20 cellular contexts compared by ENCODE assay signal in the genomic region with DNA sequence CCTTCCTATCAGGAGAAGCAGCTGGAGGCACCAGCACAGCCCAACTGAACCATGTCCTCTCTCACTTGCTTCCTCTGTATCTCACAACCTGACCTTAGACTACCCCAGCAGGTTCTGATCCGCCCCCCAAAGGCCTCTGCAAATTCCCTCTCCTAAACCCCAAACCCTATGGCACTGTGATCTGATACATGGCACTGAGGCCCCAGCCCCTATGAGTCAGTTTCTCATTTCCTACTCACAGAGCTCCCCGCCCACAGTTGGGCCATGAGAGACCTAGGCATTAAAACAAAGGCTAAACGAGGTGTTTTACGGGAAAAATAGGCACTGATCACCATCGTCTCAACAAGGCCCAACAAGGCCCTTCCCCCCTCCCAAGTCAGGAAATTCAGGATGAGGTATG. TPM values are rescaled to one million over a fixed set of nuclear protein-coding genes. Genes with fewer than 3 reads are reported as not detected.
DNase-seq lines count a peak whose midpoint lies in the region; ATAC-seq, FAIRE-seq and TF ChIP-seq lines count a peak whose summit lies in the region.
"Had no signal": no experiment of that assay in that cellular context is flagged by ENCODE, and none has a peak within 500 bp of the region (broad histone marks: within the 10 kb centered on the region; RNA-seq: fewer than 3 reads in every experiment).

No MANE protein-coding gene starts in this region.

- H3K27ac ChIP-seq in astrocyte (ENCODE audit: low read depth, low read length), result no peak overlapping the region
- H3K27ac ChIP-seq in right lobe of liver, result no peak overlapping the region
- H3K27ac ChIP-seq in Peyer's patch, result no peak overlapping the region
- H3K27ac ChIP-seq: HL-60, thoracic aorta had no signal

- no peak overlapping the region for H2AFZ ChIP-seq in astrocyte (ENCODE audit: low read depth, low read length)

- CTCF ChIA-PET in activated B cell treated with CpG ODN at 0.5 μM for 24 hours (lab: Charles Lee), result no interaction called here

- H3K27ac Mint-ChIP-seq in T-helper 2 cell treated with Interferon-gamma antibody and Interleukin-4, amounts not matched to agents 5 μg/mL and 100 μg/mL, for 36 hours, result peak overlapping the region; percentile 15
- H3K27ac Mint-ChIP-seq in activated B cell treated with CpG ODN at 0.5 μM for 24 hours (peak overlapping the region; percentile 41), astrocyte (ENCODE audit: unreplicated experiment) (peak overlapping the region; percentile 12)
- H3K27ac Mint-ChIP-seq: nephron had no signal

- H3K4me3 ChIP-seq in astrocyte (ENCODE audit: insufficient read depth, low read depth, low read length), result no peak overlapping the region
- H3K4me3 ChIP-seq in right lobe of liver, result no peak overlapping the region
- no peak overlapping the region for H3K4me3 ChIP-seq in Peyer's patch
- H3K4me3 ChIP-seq: HAP-1, thoracic aorta had no signal

- no peaks in the 10 kb centered on the region for H4K20me1 ChIP-seq in astrocyte (ENCODE audit: insufficient read depth, low read length)

- no peaks in the 10 kb centered on the region for H3K9me3 Mint-ChIP-seq in T-helper 2 cell treated with Interferon-gamma antibody and Interleukin-4, amounts not matched to agents 5 μg/mL and 100 μg/mL, for 36 hours
- H3K9me3 Mint-ChIP-seq in activated B cell treated with CpG ODN at 0.5 μM for 24 hours, result no peaks in the 10 kb centered on the region
- no peaks in the 10 kb centered on the region for H3K9me3 Mint-ChIP-seq in astrocyte (ENCODE audit: unreplicated experiment)

- no peak for FAIRE-seq in astrocyte (lab: Jason Lieb, UNC)

- H3K9me3 ChIP-seq in astrocyte (ENCODE audit: insufficient read depth, low read depth, low read length), result no peaks in the 10 kb centered on the region
- H3K9me3 ChIP-seq in right lobe of liver, result no peaks in the 10 kb centered on the region
- H3K9me3 ChIP-seq in Peyer's patch, result no peaks in the 10 kb centered on the region
- H3K9me3 ChIP-seq: HAP-1, thoracic aorta had no signal

- H3K4me1 Mint-ChIP-seq in T-helper 2 cell treated with Interferon-gamma antibody and Interleukin-4, amounts not matched to agents 5 μg/mL and 100 μg/mL, for 36 hours (ENCODE audit: low read depth), result peaks cover 16% of the 10 kb centered on the region
- H3K4me1 Mint-ChIP-seq in activated B cell treated with CpG ODN at 0.5 μM for 24 hours (peaks cover 8% of the 10 kb centered on the region), astrocyte (ENCODE audit: low read depth, unreplicated experiment) (no peaks in the 10 kb centered on the region)

- H3K9ac ChIP-seq in astrocyte (ENCODE audit: low read length), result no peak overlapping the region

- POLR2A ChIA-PET in activated B cell treated with CpG ODN at 0.5 μM for 24 hours (lab: Charles Lee), result interaction anchor here (1.0 to 3.5 kb wide), 5 partner anchors 12 to 41 kb away, joined by 3 to 21 read pairs (median 3); a partner anchor contains a TSS

- TF ChIP-seq CTCF in activated B cell treated with CpG ODN at 0.5 μM for 24 hours (IDR thresholded peaks at IDR 0.05), result no peak
- no peak for TF ChIP-seq CTCF in astrocyte (IDR thresholded peaks at IDR 0.05; ENCODE audit: insufficient read depth, low read depth, low read length)
- no peak for TF ChIP-seq CTCF in right lobe of liver (IDR thresholded peaks at IDR 0.05)
- no peak for TF ChIP-seq CTCF in Peyer's patch (IDR thresholded peaks at IDR 0.05)

- intact Hi-C loops in activated B cell treated with CpG ODN at 0.5 μM for 24 hours (cut with micrococcal nuclease) (no loop called here), right lobe of liver (cut with DNase I) (no loop called here)

- peaks cover 38% of the 10 kb centered on the region for H3K36me3 Mint-ChIP-seq in T-helper 2 cell treated with Interferon-gamma antibody and Interleukin-4, amounts not matched to agents 5 μg/mL and 100 μg/mL, for 36 hours (ENCODE audit: low read depth)
- H3K36me3 Mint-ChIP-seq in activated B cell treated with CpG ODN at 0.5 μM for 24 hours (ENCODE audit: low read depth) (peaks cover 44% of the 10 kb centered on the region), astrocyte (ENCODE audit: low read depth, unreplicated experiment) (peaks cover 7% of the 10 kb centered on the region)

- ATAC-seq in activated B cell treated with CpG ODN at 0.5 μM for 24 hours (ENCODE audit: low read depth) (no peak), right lobe of liver (no peak)
- ATAC-seq: sciatic nerve had no signal

- H3K27me3 ChIP-seq in astrocyte (ENCODE audit: insufficient read depth, low read length), result no peaks in the 10 kb centered on the region
- H3K27me3 ChIP-seq in right lobe of liver, result no peaks in the 10 kb centered on the region
- H3K27me3 ChIP-seq in Peyer's patch, result no peaks in the 10 kb centered on the region

- H3K36me3 ChIP-seq in astrocyte (ENCODE audit: insufficient read depth, low read length), result no peaks in the 10 kb centered on the region
- H3K36me3 ChIP-seq in right lobe of liver, result no peaks in the 10 kb centered on the region
- H3K36me3 ChIP-seq in Peyer's patch, result no peaks in the 10 kb centered on the region
- H3K36me3 ChIP-seq: thoracic aorta had no signal

- H3K4me1 ChIP-seq in astrocyte (ENCODE audit: insufficient read depth, low read length) (no peaks in the 10 kb centered on the region), right lobe of liver (no peaks in the 10 kb centered on the region), Peyer's patch (no peaks in the 10 kb centered on the region)
- H3K4me1 ChIP-seq: HAP-1 had no signal

- DNase-seq in T-helper 2 cell treated with Interferon-gamma antibody and Interleukin-4, amounts not matched to agents 5 μg/mL and 100 μg/mL, for 36 hours (ENCODE audit: low spot score), result peak; percentile 47
- DNase-seq in T-helper 2 cell (no peak), activated B cell treated with CpG ODN at 0.5 μM for 24 hours (no peak), astrocyte (ENCODE audit: low read depth) (no peak), right lobe of liver (no peak), retina (no peak), Peyer's patch (no peak)
- DNase-seq in stimulated activated CD8-positive, alpha-beta memory T cell treated with anti-CD3 and anti-CD28 coated beads, Interleukin-4, amount 100 ng/mL, for 24 hours (ENCODE audit: low read depth), result peak; percentile 16
- DNase-seq: Calu3; NCI-H2081 treated with DMSO at 0.1 percent for 48 hours; NK-92 treated with Interleukin-12 subunit alpha and Interleukin-12 subunit beta, amount 100 ng/mL, for 24 hours; SHP77 treated with DMSO at 0.1 percent for 48 hours had no signal

- H3K27me3 Mint-ChIP-seq in T-helper 2 cell treated with Interferon-gamma antibody and Interleukin-4, amounts not matched to agents 5 μg/mL and 100 μg/mL, for 36 hours (ENCODE audit: low read depth), result no peaks in the 10 kb centered on the region
- H3K27me3 Mint-ChIP-seq in activated B cell treated with CpG ODN at 0.5 μM for 24 hours (no peaks in the 10 kb centered on the region), astrocyte (ENCODE audit: low read depth, unreplicated experiment) (no peaks in the 10 kb centered on the region)

- no peaks in the 10 kb centered on the region for H3K79me2 ChIP-seq in astrocyte (ENCODE audit: insufficient read depth, low read length)

- WGBS in right lobe of liver (ENCODE audit: insufficient coverage, low coverage, low lambda C conversion rate, missing lambda C conversion rate), result 64% methylated on average over 5 of the region's 5 CpGs

- no peak overlapping the region for H3K4me3 Mint-ChIP-seq in T-helper 2 cell treated with Interferon-gamma antibody and Interleukin-4, amounts not matched to agents 5 μg/mL and 100 μg/mL, for 36 hours
- H3K4me3 Mint-ChIP-seq in activated B cell treated with CpG ODN at 0.5 μM for 24 hours (no peak overlapping the region), astrocyte (ENCODE audit: unreplicated experiment) (no peak overlapping the region)
- H3K4me3 Mint-ChIP-seq: nephron had no signal

- no peak overlapping the region for H3K4me2 ChIP-seq in astrocyte (ENCODE audit: low read length)

- TF ChIP-seq POLR2A in right lobe of liver (IDR thresholded peaks at IDR 0.05) (no peak), Peyer's patch (IDR thresholded peaks at IDR 0.05) (no peak)

RNA-seq across cellular contexts. Expression of a gene that starts 19.1 kb away (rescaled TPM):
- total RNA-seq in activated B cell treated with CpG ODN at 0.5 μM for 24 hours (209 TPM in 2 replicates), astrocyte (not detected in 2 replicates), right lobe of liver (1 to 10 TPM; 1.7 to 5.7 (median 3.3) TPM), Peyer's patch (10 to 100 TPM in 1 of 4 donors, 1 to 10 TPM in 3; 2.2 to 45.4 (median 7.7) TPM)
- total RNA-seq: A172, Calu3, chondrocyte, LHCN-M2 had no signal

RNA-seq across cellular contexts. Expression of a gene that starts 44.8 kb away (rescaled TPM):
- 3.9 and 4.2 TPM in 2 replicates for total RNA-seq in activated B cell treated with CpG ODN at 0.5 μM for 24 hours
- 64.0 and 66.7 TPM in 2 replicates for total RNA-seq in astrocyte
- total RNA-seq in right lobe of liver, result 10 to 100 TPM; 30.8 to 41.8 (median 33.6) TPM
- total RNA-seq in Peyer's patch, result 10 to 100 TPM; 16.5 to 78.3 (median 60.6) TPM

Comparison
In these comparisons a context has a peak if more than half of its experiments do, and no peak if none do; other contexts are left out.
1. DNase-seq: peak in T-helper 2 cell treated with Interferon-gamma antibody and Interleukin-4, amounts not matched to agents 5 μg/mL and 100 μg/mL, for 36 hours (single experiment) and stimulated activated CD8-positive, alpha-beta memory T cell treated with anti-CD3 and anti-CD28 coated beads, Interleukin-4, amount 100 ng/mL, for 24 hours (single experiment); none in T-helper 2 cell (0 of 5), activated B cell treated with CpG ODN at 0.5 μM for 24 hours (single experiment), astrocyte (single experiment), right lobe of liver (0 of 3), retina (single experiment) and Peyer's patch (0 of 3).
2. Peak in every context shown above with its lines, with median percentiles within 50 percentile points of each other: H3K27ac Mint-ChIP-seq.